In the genomic region with DNA sequence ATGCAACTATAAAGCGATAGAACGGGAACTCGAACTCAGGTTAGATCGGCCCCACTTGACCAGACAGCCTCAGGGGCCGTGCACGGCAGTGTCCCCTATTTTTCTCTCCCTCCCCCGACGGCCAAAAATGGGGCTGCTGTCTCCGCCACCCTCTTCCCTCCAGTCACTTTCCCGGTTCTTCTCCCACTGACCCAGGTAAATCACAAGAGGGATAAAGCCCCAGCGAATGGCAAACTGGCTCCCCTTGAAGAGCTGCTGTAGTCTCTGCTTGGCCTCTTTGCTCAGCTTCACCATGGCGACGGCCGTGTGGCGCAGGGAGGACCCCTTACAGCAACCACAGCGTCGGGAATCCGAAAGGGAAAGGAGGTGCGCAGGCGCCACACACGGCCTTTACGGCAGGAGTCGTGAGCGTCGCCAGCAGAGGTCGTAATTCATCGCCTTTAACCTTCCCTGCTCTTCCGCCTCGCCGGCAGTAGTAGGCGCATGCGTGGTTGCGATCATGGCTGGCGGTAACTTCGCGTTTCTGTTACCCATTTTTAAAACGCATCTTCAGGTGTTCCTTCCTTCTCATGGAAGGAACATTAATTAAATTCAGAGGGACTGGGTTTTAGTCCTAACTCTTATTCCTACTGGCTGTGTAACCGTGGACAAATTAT, we compare ENCODE assay signal across 1 cellular context.
A peak's percentile ranks its signal among the peaks of the same experiment; 100 is the strongest.
TF ChIP-seq lines count a peak whose summit lies in the region.

TSS of gene TOMM7 (minus strand) at position 364 of the 656 bp plus-strand sequence. CDS start at position 294, 70 bp downstream.

TF ChIP-seq in HepG2, 621 proteins besides CTCF, POLR2A, EP300 and RAD21 (continued from another document and continues in another):
- TF ChIP-seq PRDM15 (CRISPR knock-in tag; IDR thresholded peaks at IDR 0.05) (no peak), SKI (IDR thresholded peaks at IDR 0.05; ENCODE audit: partially characterized antibody) (no peak), CHD2 (IDR thresholded peaks at IDR 0.05; ENCODE audit: low read depth, low read length) (no peak), TGIF2 (CRISPR knock-in tag; IDR thresholded peaks at IDR 0.05) (peak; percentile 85), RBM39 (IDR thresholded peaks at IDR 0.05; ENCODE audit: low read depth, low read length, poor library complexity, severe bottlenecking) (no peak), ZNF563 (CRISPR knock-in tag; IDR thresholded peaks at IDR 0.05) (no peak; the same call in 1 of the 2 replicates), CHD4 (IDR thresholded peaks at IDR 0.05; ENCODE audit: borderline replicate concordance, low read length) (no peak), KDM5A (IDR thresholded peaks at IDR 0.05; ENCODE audit: borderline replicate concordance, low read length) (peak; percentile 83; the same call in 1 of the 2 replicates), GTF3A (CRISPR knock-in tag; conservative IDR thresholded peaks at IDR 0.05) (no peak), ZNF333 (CRISPR knock-in tag; IDR thresholded peaks at IDR 0.05; ENCODE audit: borderline replicate concordance) (no peak), MZF1 (CRISPR knock-in tag; IDR thresholded peaks at IDR 0.05; ENCODE audit: borderline replicate concordance) (no peak), CHCHD3 (CRISPR knock-in tag; IDR thresholded peaks at IDR 0.05) (no peak), POGZ (CRISPR knock-in tag; IDR thresholded peaks at IDR 0.05) (peak; percentile 83), CAMTA2 (CRISPR knock-in tag; IDR thresholded peaks at IDR 0.05; ENCODE audit: borderline replicate concordance) (0 out of 2 replicates have a peak, but pooled peaks have one; percentile 34), MIER3 (CRISPR knock-in tag; IDR thresholded peaks at IDR 0.05; ENCODE audit: borderline replicate concordance) (peak; percentile 77; the same call in 1 of the 2 replicates), ZNF343 (CRISPR knock-in tag; IDR thresholded peaks at IDR 0.05) (0 out of 2 replicates have a peak, but pooled peaks have one; percentile 58), ZNF547 (CRISPR knock-in tag; IDR thresholded peaks at IDR 0.05) (peak; percentile 70), FOXO1 (CRISPR knock-in tag; IDR thresholded peaks at IDR 0.05) (0 out of 2 replicates have a peak, but pooled peaks have one; percentile 55), REPIN1 (CRISPR knock-in tag; IDR thresholded peaks at IDR 0.05; ENCODE audit: borderline replicate concordance, low read depth) (peak; percentile 91), ZC3H13 (CRISPR knock-in tag; IDR thresholded peaks at IDR 0.05) (peak; percentile 56; the same call in 1 of the 2 replicates), PHB2 (IDR thresholded peaks at IDR 0.05; ENCODE audit: partially characterized antibody) (no peak), ZNF792 (CRISPR knock-in tag; IDR thresholded peaks at IDR 0.05) (peak; percentile 68; the same call in 1 of the 2 replicates), ZNF24 (IDR thresholded peaks at IDR 0.05) (no peak), NFAT5 (CRISPR knock-in tag; IDR thresholded peaks at IDR 0.05) (0 out of 2 replicates have a peak, but pooled peaks have one; percentile 47), GLMP (CRISPR knock-in tag; IDR thresholded peaks at IDR 0.05; ENCODE audit: borderline replicate concordance) (no peak), RXRA (CRISPR knock-in tag; IDR thresholded peaks at IDR 0.05) (0 out of 2 replicates have a peak, but pooled peaks have one; percentile 22), ZNF780A (CRISPR knock-in tag; IDR thresholded peaks at IDR 0.05) (no peak), CSRNP1 (CRISPR knock-in tag; IDR thresholded peaks at IDR 0.05) (no peak), ZNF160 (CRISPR knock-in tag; IDR thresholded peaks at IDR 0.05) (no peak), MEF2D (CRISPR knock-in tag; IDR thresholded peaks at IDR 0.05) (peak; percentile 59; the same call in 1 of the 2 replicates), BCL6 (CRISPR knock-in tag; IDR thresholded peaks at IDR 0.05) (peak; percentile 53; the same call in 1 of the 2 replicates), MTF2 (CRISPR knock-in tag; IDR thresholded peaks at IDR 0.05; ENCODE audit: borderline replicate concordance) (no peak), ZNF501 (CRISPR knock-in tag; IDR thresholded peaks at IDR 0.05) (peak; percentile 39), SRY (CRISPR knock-in tag; IDR thresholded peaks at IDR 0.05) (no peak; the same call in 1 of the 2 replicates), ZNF775 (CRISPR knock-in tag; IDR thresholded peaks at IDR 0.05; ENCODE audit: borderline replicate concordance) (no peak), FOXA1 (IDR thresholded peaks at IDR 0.05) (no peak), FOXA1 (CRISPR knock-in tag; IDR thresholded peaks at IDR 0.05) (0 out of 2 replicates have a peak, but pooled peaks have one; percentile 8), AKAP8 (CRISPR knock-in tag; IDR thresholded peaks at IDR 0.05) (no peak), IRX3 (CRISPR knock-in tag; IDR thresholded peaks at IDR 0.05; ENCODE audit: borderline replicate concordance, low read depth) (peak; percentile 38; the same call in 1 of the 2 replicates), DDIT3 (CRISPR knock-in tag; IDR thresholded peaks at IDR 0.05) (no peak)
- TF ChIP-seq, protein P1, sequence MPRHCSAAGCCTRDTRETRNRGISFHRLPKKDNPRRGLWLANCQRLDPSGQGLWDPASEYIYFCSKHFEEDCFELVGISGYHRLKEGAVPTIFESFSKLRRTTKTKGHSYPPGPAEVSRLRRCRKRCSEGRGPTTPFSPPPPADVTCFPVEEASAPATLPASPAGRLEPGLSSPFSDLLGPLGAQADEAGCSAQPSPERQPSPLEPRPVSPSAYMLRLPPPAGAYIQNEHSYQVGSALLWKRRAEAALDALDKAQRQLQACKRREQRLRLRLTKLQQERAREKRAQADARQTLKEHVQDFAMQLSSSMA (CRISPR knock-in tag; IDR thresholded peaks at IDR 0.05), result no peak
- TF ChIP-seq, protein P2, sequence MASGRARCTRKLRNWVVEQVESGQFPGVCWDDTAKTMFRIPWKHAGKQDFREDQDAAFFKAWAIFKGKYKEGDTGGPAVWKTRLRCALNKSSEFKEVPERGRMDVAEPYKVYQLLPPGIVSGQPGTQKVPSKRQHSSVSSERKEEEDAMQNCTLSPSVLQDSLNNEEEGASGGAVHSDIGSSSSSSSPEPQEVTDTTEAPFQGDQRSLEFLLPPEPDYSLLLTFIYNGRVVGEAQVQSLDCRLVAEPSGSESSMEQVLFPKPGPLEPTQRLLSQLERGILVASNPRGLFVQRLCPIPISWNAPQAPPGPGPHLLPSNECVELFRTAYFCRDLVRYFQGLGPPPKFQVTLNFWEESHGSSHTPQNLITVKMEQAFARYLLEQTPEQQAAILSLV (CRISPR knock-in tag; IDR thresholded peaks at IDR 0.05; ENCODE audit: borderline replicate concordance), result 0 out of 2 replicates have a peak, but pooled peaks have one; percentile 68
- TF ChIP-seq, protein P3, sequence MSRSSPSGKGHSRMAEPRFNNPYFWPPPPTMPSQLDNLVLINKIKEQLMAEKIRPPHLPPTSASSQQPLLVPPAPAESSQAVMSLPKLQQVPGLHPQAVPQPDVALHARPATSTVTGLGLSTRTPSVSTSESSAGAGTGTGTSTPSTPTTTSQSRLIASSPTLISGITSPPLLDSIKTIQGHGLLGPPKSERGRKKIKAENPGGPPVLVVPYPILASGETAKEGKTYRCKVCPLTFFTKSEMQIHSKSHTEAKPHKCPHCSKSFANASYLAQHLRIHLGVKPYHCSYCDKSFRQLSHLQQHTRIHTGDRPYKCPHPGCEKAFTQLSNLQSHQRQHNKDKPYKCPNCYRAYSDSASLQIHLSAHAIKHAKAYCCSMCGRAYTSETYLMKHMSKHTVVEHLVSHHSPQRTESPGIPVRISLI (CRISPR knock-in tag; IDR thresholded peaks at IDR 0.05; ENCODE audit: borderline replicate concordance), result 0 out of 2 replicates have a peak, but pooled peaks have one; percentile 12
- TF ChIP-seq, protein P4, sequence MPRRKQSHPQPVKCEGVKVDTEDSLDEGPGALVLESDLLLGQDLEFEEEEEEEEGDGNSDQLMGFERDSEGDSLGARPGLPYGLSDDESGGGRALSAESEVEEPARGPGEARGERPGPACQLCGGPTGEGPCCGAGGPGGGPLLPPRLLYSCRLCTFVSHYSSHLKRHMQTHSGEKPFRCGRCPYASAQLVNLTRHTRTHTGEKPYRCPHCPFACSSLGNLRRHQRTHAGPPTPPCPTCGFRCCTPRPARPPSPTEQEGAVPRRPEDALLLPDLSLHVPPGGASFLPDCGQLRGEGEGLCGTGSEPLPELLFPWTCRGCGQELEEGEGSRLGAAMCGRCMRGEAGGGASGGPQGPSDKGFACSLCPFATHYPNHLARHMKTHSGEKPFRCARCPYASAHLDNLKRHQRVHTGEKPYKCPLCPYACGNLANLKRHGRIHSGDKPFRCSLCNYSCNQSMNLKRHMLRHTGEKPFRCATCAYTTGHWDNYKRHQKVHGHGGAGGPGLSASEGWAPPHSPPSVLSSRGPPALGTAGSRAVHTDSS (CRISPR knock-in tag; conservative IDR thresholded peaks at IDR 0.05), result no peak
